ENCODE assay signal across 9 cellular contexts in the genomic region with DNA sequence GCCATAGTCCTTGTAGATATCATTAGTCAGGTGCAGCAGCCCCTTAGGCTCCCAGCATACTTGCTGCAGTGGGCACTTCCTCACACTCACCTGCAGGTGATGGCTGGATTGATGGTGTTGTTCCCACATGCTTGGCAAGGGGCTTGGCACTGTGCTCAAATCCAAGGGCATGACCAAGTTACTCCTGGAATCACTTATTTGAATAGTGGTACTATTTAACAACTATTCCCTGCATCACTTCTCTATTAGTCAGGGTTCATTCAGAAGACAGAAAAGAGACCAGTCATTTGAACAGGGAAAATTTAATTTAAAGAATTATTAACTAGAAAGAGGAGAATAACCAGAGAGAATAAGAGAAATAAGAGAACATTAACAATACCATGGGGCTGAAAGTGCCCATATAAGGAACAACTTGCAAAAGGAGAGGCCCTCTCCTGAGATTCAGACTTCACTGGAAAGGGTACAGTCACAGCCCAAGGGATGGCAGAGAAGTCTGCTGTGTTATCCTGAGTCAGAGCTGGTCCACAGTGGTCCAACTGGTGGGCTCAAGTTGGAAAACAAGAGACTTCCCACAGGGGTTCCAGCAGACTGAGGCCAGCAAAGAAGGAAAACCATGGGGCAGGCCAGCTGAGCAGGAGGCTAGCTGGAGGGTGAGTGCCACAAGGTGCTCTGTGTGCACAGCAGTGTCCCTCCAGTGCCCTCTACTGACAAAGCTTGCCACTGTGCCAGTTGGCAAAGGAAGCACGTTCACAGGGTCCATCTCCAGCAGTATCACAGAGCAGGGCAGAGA. TPM values are rescaled to one million over a fixed set of nuclear protein-coding genes. Genes with fewer than 3 reads are reported as not detected.
DNase-seq lines count a peak whose midpoint lies in the region; ATAC-seq and TF ChIP-seq lines count a peak whose summit lies in the region.
"Had no signal": no experiment of that assay in that cellular context is flagged by ENCODE, and none has a peak within 500 bp of the region (broad histone marks: within the 10 kb centered on the region; RNA-seq: fewer than 3 reads in every experiment).

No MANE protein-coding gene starts in this region.

- peak in 4 of 6 experiments; percentile 29 to 50 (median 42) for TF ChIP-seq CTCF in Peyer's patch (IDR thresholded peaks at IDR 0.05)
- peak; percentile 27 to 66 (median 58) for TF ChIP-seq CTCF in body of pancreas (IDR thresholded peaks at IDR 0.05)

- H3K4me1 ChIP-seq in Peyer's patch (no peaks in the 10 kb centered on the region), body of pancreas (no peaks in the 10 kb centered on the region)

- TF ChIP-seq POLR2A in Peyer's patch (IDR thresholded peaks at IDR 0.05) (no peak), body of pancreas (IDR thresholded peaks at IDR 0.05) (no peak)

- WGBS in body of pancreas, 2 donors = 0% methylated on average over 1 of the region's 1 CpG

- intact Hi-C loops in body of pancreas (cut with DNase I) = no loop called here

- H3K36me3 ChIP-seq in Peyer's patch (no peaks in the 10 kb centered on the region), body of pancreas (replicated peaks in 1 of 2; ENCODE audit: insufficient read depth in 1 of 2, low read depth in 2 of 2) (no peaks in the 10 kb centered on the region)

- ATAC-seq in GM19351 (IDR thresholded peaks at IDR 0.05; ENCODE audit: unreplicated experiment) = peak; percentile 70
- peak; percentile 76 for ATAC-seq in HG03565 (IDR thresholded peaks at IDR 0.05; ENCODE audit: unreplicated experiment)
- peak; percentile 89 for ATAC-seq in body of pancreas

- H3K27ac ChIP-seq in Peyer's patch (no peak overlapping the region), body of pancreas (peak overlapping the region in 1 of 4 donors; percentile 66)
- H3K27ac ChIP-seq: skin epidermis had no signal

- H3K4me3 ChIP-seq in Peyer's patch (no peak overlapping the region), body of pancreas (no peak overlapping the region)
- H3K4me3 ChIP-seq: skin epidermis had no signal

- H3K9me3 ChIP-seq in Peyer's patch (no peaks in the 10 kb centered on the region), body of pancreas (no peaks in the 10 kb centered on the region)

- H3K27me3 ChIP-seq in Peyer's patch (no peaks in the 10 kb centered on the region), body of pancreas (no peaks in the 10 kb centered on the region)

- DNase-seq in DMS 273 (lab: John Stamatoyannopoulos, UW; ENCODE audit: unreplicated experiment) = peak; percentile 72
- DNase-seq in Peyer's patch = peak in 2 of 3 donors; percentile 58 to 69
- peak; percentile 62 to 81 (median 76) for DNase-seq in body of pancreas
- peak; percentile 62 for DNase-seq in iPS-NIHi11 (ENCODE audit: low spot score)
- DNase-seq in stimulated activated CD4-positive, alpha-beta T cell treated with anti-CD3 and anti-CD28 coated beads, Interleukin-2, amount 100 ng/mL, for 4 hours (ENCODE audit: low read depth) = peak; percentile 21
- DNase-seq in activated gamma-delta T cell (lab: John Stamatoyannopoulos, UW) = no peak

RNA-seq across cellular contexts. Expression of gene SPP1, which starts 9.8 kb away (rescaled TPM):
- total RNA-seq in Peyer's patch (10 to 100 TPM in 2 of 4 donors, 1 to 10 TPM in 1, not detected in 1; 4.3 to 31.2 (median 19.3) TPM), body of pancreas (100 to 1,000 TPM in 1 of 2 donors, 10 to 100 TPM in 1; 62.8 to 154 TPM)

RNA-seq across cellular contexts. Expression of gene PKD2, which starts 22.1 kb away (rescaled TPM):
- total RNA-seq in Peyer's patch (100 to 1,000 TPM in 1 of 4 donors, 10 to 100 TPM in 2, 1 to 10 TPM in 1; 9.8 to 238 (median 23.4) TPM), body of pancreas (10 to 100 TPM; 29.8 to 33.6 TPM)
